Comparison of ENCODE assay signal across 19 cellular contexts in genomic region chr5:102797485-102797884, GRCh38.
"Had no signal": no experiment of that assay in that cellular context is flagged by ENCODE, and none has a peak within 500 bp of the region (broad histone marks: within the 10 kb centered on the region; RNA-seq: fewer than 3 reads in every experiment).

No MANE protein-coding gene starts in this region.

- DNase-seq: activated CD4-positive, alpha-beta T cell treated with anti-CD3 and anti-CD28 coated beads for 1 hour; activated CD4-positive, alpha-beta T cell treated with anti-CD3 and anti-CD28 coated beads, Interleukin-2, amount 50 U/mL, for 1 hour; activated CD8-positive, alpha-beta T cell treated with anti-CD3 and anti-CD28 coated beads, Interleukin-2, amount 10 ng/mL, durations not matched to agents 7 days and 5 days; activated gamma-delta T cell; adrenal gland; brain microvascular endothelial cell; caudate nucleus; effector CD4-positive, alpha-beta T cell; erythroblast; foreskin fibroblast; hippocampal formation; midbrain; natural killer cell; substantia nigra; T-helper 9 cell; thyroid gland; upper lobe of right lung had no signal

- ATAC-seq: activated CD8-positive, alpha-beta T cell treated with anti-CD3 and anti-CD28 coated beads, Interleukin-2, amount 10 ng/mL, durations not matched to agents 7 days and 5 days; activated naive CD4-positive, alpha-beta T cell treated with anti-CD3 and anti-CD28 coated beads, Interleukin-2, amount 50 U/mL, for 72 hours; natural killer cell; upper lobe of right lung had no signal

- H3K27me3 ChIP-seq: adrenal gland, ascending aorta, brain microvascular endothelial cell, thyroid gland, upper lobe of right lung had no signal

- H3K4me3 ChIP-seq: adrenal gland, ascending aorta, thyroid gland, upper lobe of right lung had no signal

- H3K27ac ChIP-seq: ascending aorta, brain microvascular endothelial cell, thyroid gland, upper lobe of right lung had no signal

- H3K36me3 ChIP-seq: adrenal gland, ascending aorta, brain microvascular endothelial cell, thyroid gland, upper lobe of right lung had no signal

- H3K9me3 ChIP-seq: adrenal gland, ascending aorta, thyroid gland, upper lobe of right lung had no signal
